In the genomic region with DNA sequence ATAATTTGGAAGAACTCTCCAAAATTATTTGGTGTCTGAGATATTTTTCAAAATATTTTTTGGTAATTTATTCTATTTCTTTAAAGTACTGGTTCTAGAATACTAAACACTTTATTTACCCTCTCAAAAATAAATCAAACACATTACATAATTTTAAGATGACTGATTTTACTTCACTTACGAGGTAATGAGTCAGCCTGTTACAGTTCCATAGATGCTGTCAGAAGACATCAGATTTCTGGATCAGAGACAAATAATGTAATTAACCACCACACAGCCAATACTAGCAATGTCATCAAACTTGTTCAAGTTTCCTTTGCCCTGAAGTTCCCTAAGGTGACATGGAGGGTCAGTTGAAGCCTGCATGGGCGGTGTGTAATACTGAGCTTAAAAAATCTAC, we compare ENCODE assay signal across 20 cellular contexts.
DNase-seq lines count a peak whose midpoint lies in the region; ATAC-seq, FAIRE-seq and TF ChIP-seq lines count a peak whose summit lies in the region.
"Had no signal": no experiment of that assay in that cellular context is flagged by ENCODE, and none has a peak within 500 bp of the region (broad histone marks: within the 10 kb centered on the region; RNA-seq: fewer than 3 reads in every experiment).

No MANE protein-coding gene starts in this region.

- H3K4me2 ChIP-seq in keratinocyte (ENCODE audit: control insufficient read depth, extremely low read depth, insufficient read depth, low read depth, low read length) (no peak overlapping the region), GM23248 (ENCODE audit: unreplicated experiment) (no peak overlapping the region)

- no peak for ATAC-seq in GM21447 (IDR thresholded peaks at IDR 0.05; ENCODE audit: unreplicated experiment)
- ATAC-seq: HCT116, HepG2, T-cell had no signal

- DNase-seq in NCI-H446 treated with DMSO at 0.1 percent for 48 hours (lab: John Stamatoyannopoulos, UW) (peak; percentile 37), NCI-H446 (lab: John Stamatoyannopoulos, UW) (no peak), NCI-H226 (peak; percentile 36), bronchial epithelial cell (ENCODE audit: low read depth) (peak; percentile 55), keratinocyte (ENCODE audit: low read depth, low spot score) (no peak), GM23248 (no peak), amniotic stem cell (lab: John Stamatoyannopoulos, UW) (no peak)
- DNase-seq: DMS79, KBM-7, NCI-H1436 treated with DMSO at 0.1 percent for 48 hours, NCI-H2029, NCI-H510A, NCI-H748 treated with DMSO at 0.1 percent for 48 hours, OCI-M1, T-cell had no signal

- no peaks in the 10 kb centered on the region for H3K9me2 ChIP-seq in GM23248 (ENCODE audit: insufficient read depth)

- no peak for FAIRE-seq in bronchial epithelial cell (lab: Jason Lieb, UNC)
- peak; percentile 23 for FAIRE-seq in keratinocyte (lab: Jason Lieb, UNC)
- FAIRE-seq: HepG2 had no signal

- 2 to 4% methylated on average over 2 of the region's 2 CpGs for WGBS in GM23248 (ENCODE audit: low coverage in 1 of 2, low lambda C conversion rate in 2 of 2, missing lambda C conversion rate in 2 of 2), 2 experiments

- H3K36me3 ChIP-seq in bronchial epithelial cell (ENCODE audit: control insufficient read depth, insufficient read depth, low read length) (no peaks in the 10 kb centered on the region), keratinocyte (ENCODE audit: control insufficient read depth in 2 of 2, extremely low read depth in 1 of 2, insufficient read depth in 2 of 2, low read length in 2 of 2) (no peaks in the 10 kb centered on the region), GM23248 (ENCODE audit: low read depth) (no peaks in the 10 kb centered on the region)
- H3K36me3 ChIP-seq: SJSA1 had no signal

- H3K9ac ChIP-seq in keratinocyte (ENCODE audit: control insufficient read depth, extremely low read depth, insufficient read depth, low read length): no peak overlapping the region
- H3K9ac ChIP-seq in GM23248: no peak overlapping the region

- H4K20me1 ChIP-seq in keratinocyte (ENCODE audit: control insufficient read depth, extremely low read depth, insufficient read depth, low read length) (no peaks in the 10 kb centered on the region), GM23248 (ENCODE audit: insufficient read depth) (no peaks in the 10 kb centered on the region)

- H2AFZ ChIP-seq in keratinocyte (ENCODE audit: control insufficient read depth, low read length) (peak overlapping the region; percentile 54), GM23248 (no peak overlapping the region)

- TF ChIP-seq CTCF in bronchial epithelial cell (IDR thresholded peaks at IDR 0.05; ENCODE audit: insufficient read depth, low read length, severe bottlenecking) (no peak), keratinocyte (optimal IDR thresholded peaks at IDR 0.05 in 1 of 3, IDR thresholded peaks at IDR 0.05 in 1 of 3, conservative IDR thresholded peaks at IDR 0.05 in 1 of 3; ENCODE audit: extremely low read depth in 1 of 3, insufficient read depth in 2 of 3, low read length in 3 of 3) (no peak)

- H3K27ac ChIP-seq in keratinocyte (ENCODE audit: control insufficient read depth, insufficient read depth, low read length) (no peak overlapping the region), GM23248 (no peak overlapping the region)
- H3K27ac ChIP-seq: 22Rv1, SJSA1 had no signal

- H3K9me3 ChIP-seq in keratinocyte (ENCODE audit: control insufficient read depth, low read depth, low read length) (no peaks in the 10 kb centered on the region), GM23248 (ENCODE audit: low read depth) (no peaks in the 10 kb centered on the region)
- H3K9me3 ChIP-seq: SJSA1 had no signal

- H3K4me1 ChIP-seq in keratinocyte (ENCODE audit: control insufficient read depth, extremely low read depth, insufficient read depth, low read length): peaks cover 2% of the 10 kb centered on the region
- no peaks in the 10 kb centered on the region for H3K4me1 ChIP-seq in GM23248 (ENCODE audit: insufficient read depth)
- H3K4me1 ChIP-seq: SJSA1 had no signal

- H3K27me3 ChIP-seq in bronchial epithelial cell (ENCODE audit: control insufficient read depth, insufficient read depth, low read length): no peaks in the 10 kb centered on the region
- no peaks in the 10 kb centered on the region for H3K27me3 ChIP-seq in keratinocyte (ENCODE audit: control insufficient read depth, extremely low read depth, insufficient read depth, low read length)
- H3K27me3 ChIP-seq in GM23248 (replicated peaks; ENCODE audit: insufficient read depth): no peaks in the 10 kb centered on the region
- H3K27me3 ChIP-seq: SJSA1 had no signal

- H3K79me2 ChIP-seq in keratinocyte (ENCODE audit: control insufficient read depth, insufficient read depth, low read length) (no peaks in the 10 kb centered on the region), GM23248 (ENCODE audit: insufficient read depth) (no peaks in the 10 kb centered on the region)

- dilution Hi-C loops in keratinocyte (cut with MboI; ENCODE audit: extremely low pct_ligation_motif_present, low sequenced_read_pairs): no loop called here

- H3K4me3 ChIP-seq in bronchial epithelial cell (ENCODE audit: low read depth, low read length) (no peak overlapping the region), keratinocyte (ENCODE audit: control insufficient read depth in 2 of 3, extremely low read depth in 1 of 3, insufficient read depth in 2 of 3, low read depth in 1 of 3, low read length in 3 of 3) (no peak overlapping the region), GM23248 (no peak overlapping the region)
- H3K4me3 ChIP-seq: SJSA1 had no signal

- no peaks in the 10 kb centered on the region for H3K9me1 ChIP-seq in keratinocyte (ENCODE audit: control insufficient read depth, extremely low read depth, insufficient read depth, low read length)

- H3F3A ChIP-seq in GM23248 (ENCODE audit: insufficient read depth): no peaks in the 10 kb centered on the region

- in situ Hi-C loops in GM23248 (cut with MboI): no loop called here

Comparison
In these comparisons a context has a peak if more than half of its experiments do, and no peak if none do; other contexts are left out.
1. DNase-seq: peak in NCI-H446 treated with DMSO at 0.1 percent for 48 hours (single experiment), NCI-H226 (single experiment) and bronchial epithelial cell (single experiment); none in NCI-H446 (0 of 2), keratinocyte (single experiment), GM23248 (single experiment) and amniotic stem cell (single experiment).